In the genomic region with DNA sequence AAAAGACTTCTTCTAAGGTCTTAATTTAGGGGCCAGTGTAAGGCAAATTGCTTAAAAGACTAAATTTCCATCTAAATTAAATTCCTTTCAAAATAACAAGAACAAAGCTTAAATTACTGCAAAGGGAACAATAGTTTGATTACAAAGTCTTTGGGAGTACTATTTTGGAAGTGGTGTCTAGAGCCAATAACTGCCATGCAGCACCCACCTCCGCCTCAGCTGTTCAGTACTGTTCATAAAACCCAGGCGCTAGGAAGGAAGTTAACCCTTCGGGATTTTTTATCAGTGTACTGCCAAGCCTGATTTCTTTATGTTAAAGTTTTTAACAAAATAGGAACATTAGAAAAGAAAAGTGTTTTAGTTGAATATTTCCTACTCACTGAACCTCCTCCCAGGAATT, we compare ENCODE assay signal across 18 cellular contexts.
"Had no signal": no experiment of that assay in that cellular context is flagged by ENCODE, and none has a peak within 500 bp of the region (broad histone marks: within the 10 kb centered on the region; RNA-seq: fewer than 3 reads in every experiment).

No MANE protein-coding gene starts in this region.

- H3K4me3 Mint-ChIP-seq: naive thymus-derived CD8-positive, alpha-beta T cell; stimulated activated memory B cell treated with anti-CD40 and anti-IgM and Interleukin-4, amounts not matched to agents 10 μg/mL and 1 μg/mL and 100 μg/mL, for 72 hours; stimulated activated naive CD8-positive, alpha-beta T cell treated with anti-CD3 and anti-CD28 coated beads, Interleukin-15, Interleukin-2, amounts not matched to agents 100 ng/mL and 50 ng/mL, for 24 hours had no signal

- H3K4me1 Mint-ChIP-seq: naive thymus-derived CD8-positive, alpha-beta T cell; stimulated activated memory B cell treated with anti-CD40 and anti-IgM and Interleukin-4, amounts not matched to agents 10 μg/mL and 1 μg/mL and 100 μg/mL, for 72 hours had no signal

- ATAC-seq: esophagus mucosa; heart left ventricle; mucosa of descending colon; naive thymus-derived CD8-positive, alpha-beta T cell; sciatic nerve; stimulated activated memory B cell treated with anti-CD40 and anti-IgM and Interleukin-4, amounts not matched to agents 10 μg/mL and 1 μg/mL and 100 μg/mL, for 72 hours; upper lobe of right lung had no signal

- H3K9me3 ChIP-seq: mucosa of descending colon, neutrophil, testis, upper lobe of right lung, vagina had no signal

- H3K4me1 ChIP-seq: heart left ventricle, spleen, testis, tibial nerve, upper lobe of right lung, vagina had no signal

- H3K27me3 ChIP-seq: heart left ventricle, neutrophil, spleen, testis, tibial nerve, upper lobe of right lung, vagina had no signal

- H3K27ac ChIP-seq: heart left ventricle, neutrophil, spleen, testis, tibial nerve, upper lobe of right lung, vagina had no signal

- H3K27me3 Mint-ChIP-seq: naive thymus-derived CD8-positive, alpha-beta T cell; stimulated activated memory B cell treated with anti-CD40 and anti-IgM and Interleukin-4, amounts not matched to agents 10 μg/mL and 1 μg/mL and 100 μg/mL, for 72 hours; stimulated activated naive CD8-positive, alpha-beta T cell treated with anti-CD3 and anti-CD28 coated beads, Interleukin-15, Interleukin-2, amounts not matched to agents 100 ng/mL and 50 ng/mL, for 24 hours had no signal

- DNase-seq: effector memory CD4-positive, alpha-beta T cell; heart left ventricle; kidney glomerular epithelial cell; mucosa of descending colon; naive thymus-derived CD8-positive, alpha-beta T cell; spleen; stimulated activated CD4-positive, alpha-beta T cell treated with anti-CD3 and anti-CD28 coated beads, Interleukin-15, amount 100 ng/mL, for 24 hours; stimulated activated CD4-positive, alpha-beta T cell treated with anti-CD3 and anti-CD28 coated beads, Interleukin-1b, Interleukin-23, amount 100 ng/mL, for 48 hours; stimulated activated CD4-positive, alpha-beta T cell treated with anti-CD3 and anti-CD28 coated beads, Interleukin-4, amount 100 ng/mL, for 24 hours; testis; upper lobe of right lung had no signal

- H3K4me3 ChIP-seq: heart left ventricle, mucosa of descending colon, spleen, testis, tibial nerve, upper lobe of right lung, vagina had no signal

- H3K36me3 Mint-ChIP-seq: naive thymus-derived CD8-positive, alpha-beta T cell; stimulated activated memory B cell treated with anti-CD40 and anti-IgM and Interleukin-4, amounts not matched to agents 10 μg/mL and 1 μg/mL and 100 μg/mL, for 72 hours had no signal

- H3K36me3 ChIP-seq: heart left ventricle, neutrophil, spleen, tibial nerve, upper lobe of right lung, vagina had no signal

- H3K27ac Mint-ChIP-seq: naive thymus-derived CD8-positive, alpha-beta T cell; stimulated activated memory B cell treated with anti-CD40 and anti-IgM and Interleukin-4, amounts not matched to agents 10 μg/mL and 1 μg/mL and 100 μg/mL, for 72 hours; stimulated activated naive CD8-positive, alpha-beta T cell treated with anti-CD3 and anti-CD28 coated beads, Interleukin-15, Interleukin-2, amounts not matched to agents 100 ng/mL and 50 ng/mL, for 24 hours had no signal
